8 cellular contexts compared by ENCODE assay signal in the genomic region with DNA sequence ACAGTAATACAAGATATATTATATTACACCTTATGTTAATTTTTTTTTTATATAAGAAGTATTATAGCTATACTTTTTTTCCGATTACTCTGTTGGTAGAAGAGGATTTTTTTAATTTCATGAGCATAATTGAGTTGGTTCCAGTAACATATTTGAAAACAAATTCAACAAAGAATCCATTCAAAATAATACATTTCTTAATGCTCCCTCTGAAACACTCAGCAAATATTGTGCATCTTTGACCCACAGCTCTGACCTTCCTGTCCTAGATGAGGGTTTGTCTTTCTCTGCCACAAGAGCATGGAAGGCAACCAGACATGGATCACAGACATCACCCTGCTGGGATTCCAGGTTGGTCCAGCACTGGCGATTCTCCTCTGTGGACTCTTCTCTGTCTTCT. TPM values are rescaled to one million over a fixed set of nuclear protein-coding genes. Genes with fewer than 3 reads are reported as not detected.
"Had no signal": no experiment of that assay in that cellular context is flagged by ENCODE, and none has a peak within 500 bp of the region (broad histone marks: within the 10 kb centered on the region; RNA-seq: fewer than 3 reads in every experiment).

A gene with protein sequence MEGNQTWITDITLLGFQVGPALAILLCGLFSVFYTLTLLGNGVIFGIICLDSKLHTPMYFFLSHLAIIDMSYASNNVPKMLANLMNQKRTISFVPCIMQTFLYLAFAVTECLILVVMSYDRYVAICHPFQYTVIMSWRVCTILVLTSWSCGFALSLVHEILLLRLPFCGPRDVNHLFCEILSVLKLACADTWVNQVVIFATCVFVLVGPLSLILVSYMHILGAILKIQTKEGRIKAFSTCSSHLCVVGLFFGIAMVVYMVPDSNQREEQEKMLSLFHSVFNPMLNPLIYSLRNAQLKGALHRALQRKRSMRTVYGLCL (plus strand): TSS at position 301 of the 400 bp plus-strand sequence. CDS start 0 bp downstream, at position 301.

- FAIRE-seq: GM12878, GM12891, GM12892, GM18507, GM19239 had no signal

- ATAC-seq: GM12878 had no signal

- H3K4me3 ChIP-seq: GM12878 had no signal

- DNase-seq: GDM1, GF-D8 had no signal

RNA-seq across cellular contexts. Expression of the gene that starts here (rescaled TPM):
- total RNA-seq: G401, GM12878 had no signal
- polyA plus RNA-seq: GM12878 had no signal
